9 cellular contexts compared by ENCODE assay signal in the genomic region with DNA sequence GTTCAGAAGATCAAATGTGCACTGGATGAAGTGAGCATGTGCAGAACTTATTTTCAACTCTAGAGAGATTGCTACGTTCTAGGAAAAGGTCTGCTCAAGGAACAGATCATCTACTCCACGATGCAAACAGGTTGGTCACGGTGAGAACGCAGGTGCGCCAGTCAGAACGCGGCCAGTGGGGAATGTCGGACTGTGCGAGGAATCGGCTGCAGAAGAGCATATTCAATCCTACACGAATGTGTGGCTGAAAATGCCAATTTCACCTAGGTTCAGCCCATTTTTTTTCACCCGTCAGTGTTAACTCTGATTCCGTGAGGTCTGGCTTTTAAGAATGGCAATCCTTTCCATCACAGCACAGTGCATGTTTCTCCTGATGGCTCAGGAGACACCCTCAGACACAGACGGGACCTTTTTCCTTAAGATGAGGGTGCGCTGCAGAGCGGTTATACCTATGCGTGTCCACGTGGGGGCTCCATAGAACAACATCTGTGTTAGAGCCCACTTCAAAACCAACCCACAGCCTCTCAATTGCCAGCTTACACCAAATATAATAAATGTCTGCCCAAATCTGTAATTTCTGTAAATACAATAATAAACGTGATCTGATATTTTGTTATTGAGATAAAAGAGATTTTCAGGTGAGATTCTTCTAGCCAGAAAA.
A peak's percentile ranks its signal among the peaks of the same experiment; 100 is the strongest.
DNase-seq lines count a peak whose midpoint lies in the region; ATAC-seq and TF ChIP-seq lines count a peak whose summit lies in the region.
"Had no signal": no experiment of that assay in that cellular context is flagged by ENCODE, and none has a peak within 500 bp of the region (broad histone marks: within the 10 kb centered on the region; RNA-seq: fewer than 3 reads in every experiment).

No MANE protein-coding gene starts in this region.

- peak; percentile 33 for DNase-seq in NK-92 treated with Interleukin-12 subunit alpha and Interleukin-12 subunit beta, amount 100 ng/mL, for 24 hours (lab: John Stamatoyannopoulos, UW)
- DNase-seq in NK-92 (lab: John Stamatoyannopoulos, UW; ENCODE audit: unreplicated experiment), result no peak
- DNase-seq in MV-4-11 (lab: John Stamatoyannopoulos, UW), result peak; percentile 57
- peak; percentile 65 for DNase-seq in SK-N-SH
- no peak for DNase-seq in chondrocyte (ENCODE audit: low spot score)
- DNase-seq in left lobe of liver (ENCODE audit: low spot score), result peak; percentile 55
- peak; percentile 14 for DNase-seq in stimulated activated naive B cell treated with anti-CD40 and anti-IgM and Interleukin-4, amounts not matched to agents 10 μg/mL and 1 μg/mL and 100 μg/mL, for 72 hours

- 7% methylated on average over 19 of the region's 19 CpGs for WGBS in SK-N-SH (ENCODE audit: low lambda C conversion rate)

- peak; percentile 97 for ATAC-seq in left lobe of liver
- peak; percentile 70 to 72 for ATAC-seq in stimulated activated naive B cell treated with anti-CD40 and anti-IgM and Interleukin-4, amounts not matched to agents 10 μg/mL and 1 μg/mL and 100 μg/mL, for 72 hours (replicated peaks)

- no peaks in the 10 kb centered on the region for H3K9me3 ChIP-seq in HEK293 (ENCODE audit: control insufficient read depth, insufficient read depth, low read depth, low read length)
- H3K9me3 ChIP-seq in SK-N-SH, result no peaks in the 10 kb centered on the region

- H3K4me1 Mint-ChIP-seq in chondrocyte (ENCODE audit: low read depth), result peaks cover 3% of the 10 kb centered on the region
- no peaks in the 10 kb centered on the region for H3K4me1 Mint-ChIP-seq in stimulated activated naive B cell treated with anti-CD40 and anti-IgM and Interleukin-4, amounts not matched to agents 10 μg/mL and 1 μg/mL and 100 μg/mL, for 72 hours

- H3K9me2 ChIP-seq in SK-N-SH, result no peaks in the 10 kb centered on the region

- peaks cover 39% of the 10 kb centered on the region for H3K27me3 Mint-ChIP-seq in chondrocyte (ENCODE audit: low read depth)
- peaks cover 38 to 55% of the 10 kb centered on the region in 2 donors for H3K27me3 Mint-ChIP-seq in stimulated activated naive B cell treated with anti-CD40 and anti-IgM and Interleukin-4, amounts not matched to agents 10 μg/mL and 1 μg/mL and 100 μg/mL, for 72 hours
- H3K27me3 Mint-ChIP-seq: CD4-positive, CD25-positive, alpha-beta regulatory T cell had no signal

- H3K79me2 ChIP-seq in SK-N-SH (ENCODE audit: insufficient read depth), result no peaks in the 10 kb centered on the region

- H3K27me3 ChIP-seq in SK-N-SH (ENCODE audit: insufficient read depth), result peaks cover 34% of the 10 kb centered on the region

- TF ChIP-seq RAD21 in SK-N-SH (IDR thresholded peaks at IDR 0.05; ENCODE audit: low read length), result peak; percentile 61

- no peak overlapping the region for H3K27ac Mint-ChIP-seq in chondrocyte (ENCODE audit: unreplicated experiment)
- no peak overlapping the region for H3K27ac Mint-ChIP-seq in stimulated activated naive B cell treated with anti-CD40 and anti-IgM and Interleukin-4, amounts not matched to agents 10 μg/mL and 1 μg/mL and 100 μg/mL, for 72 hours
- H3K27ac Mint-ChIP-seq: CD4-positive, CD25-positive, alpha-beta regulatory T cell had no signal

- H3K4me1 ChIP-seq in HEK293 (ENCODE audit: control insufficient read depth, insufficient read depth, low read length) (no peaks in the 10 kb centered on the region), SK-N-SH (ENCODE audit: control insufficient read depth in 1 of 2, insufficient read depth in 2 of 2, low read depth in 1 of 2, low read length in 1 of 2) (no peaks in the 10 kb centered on the region)

- no peak overlapping the region for H3K4me3 Mint-ChIP-seq in chondrocyte (ENCODE audit: unreplicated experiment)
- H3K4me3 Mint-ChIP-seq in stimulated activated naive B cell treated with anti-CD40 and anti-IgM and Interleukin-4, amounts not matched to agents 10 μg/mL and 1 μg/mL and 100 μg/mL, for 72 hours, result no peak overlapping the region
- H3K4me3 Mint-ChIP-seq: CD4-positive, CD25-positive, alpha-beta regulatory T cell had no signal

- H3K4me3 ChIP-seq in HEK293 (ENCODE audit: low read depth, low read length) (no peak overlapping the region), SK-N-SH (ENCODE audit: low read depth in 2 of 2, low read length in 1 of 2) (peak overlapping the region in 1 of 2 experiments; percentile 28; a peak in 1 of 4 replicates)

- TF ChIP-seq CTCF in HEK293 (tag by site-specific recombination; IDR thresholded peaks at IDR 0.05) (0 out of 2 replicates have a peak, but pooled peaks have one; percentile 26), SK-N-SH (IDR thresholded peaks at IDR 0.05) (peak; percentile 77), chondrocyte (IDR thresholded peaks at IDR 0.05) (peak; percentile 80)

- no peaks in the 10 kb centered on the region for H4K20me1 ChIP-seq in SK-N-SH (ENCODE audit: insufficient read depth)

- H3K27ac ChIP-seq in HEK293 (ENCODE audit: extremely low read depth, low read depth, low read length), result no peak overlapping the region
- H3K27ac ChIP-seq in SK-N-SH (ENCODE audit: low read depth in 2 of 2, low read length in 1 of 2), result no peak overlapping the region

- TF ChIP-seq EP300 in SK-N-SH (IDR thresholded peaks at IDR 0.05; ENCODE audit: borderline replicate concordance in 1 of 2, low read depth in 1 of 2, low read length in 1 of 2), result no peak

- CTCF ChIA-PET in HEK293 (lab: Yijun Ruan, JAX), result interaction anchor here (0.6 to 5.7 kb wide), 15 partner anchors 15 to 1006 kb away, joined by 3 to 45 read pairs (median 4); no protein-coding TSS in a partner anchor
- CTCF ChIA-PET in SK-N-SH (lab: Yijun Ruan, JAX), result interaction anchor here (0.6 to 1.6 kb wide), 8 partner anchors 15 to 687 kb away, joined by 3 to 6 read pairs (median 3); no protein-coding TSS in a partner anchor

- H3K36me3 ChIP-seq in HEK293 (ENCODE audit: control insufficient read depth in 2 of 2, insufficient read depth in 1 of 2, low read length in 2 of 2), result no peaks in the 10 kb centered on the region
- no peaks in the 10 kb centered on the region for H3K36me3 ChIP-seq in SK-N-SH (replicated peaks in 1 of 2; ENCODE audit: control insufficient read depth in 1 of 2, insufficient read depth in 2 of 2, low read length in 1 of 2)

- no peaks in the 10 kb centered on the region for H3F3A ChIP-seq in SK-N-SH (replicated peaks; ENCODE audit: insufficient read depth)

- no peaks in the 10 kb centered on the region for H3K9me3 Mint-ChIP-seq in chondrocyte (ENCODE audit: low read depth)
- no peaks in the 10 kb centered on the region for H3K9me3 Mint-ChIP-seq in stimulated activated naive B cell treated with anti-CD40 and anti-IgM and Interleukin-4, amounts not matched to agents 10 μg/mL and 1 μg/mL and 100 μg/mL, for 72 hours

- H3K9ac ChIP-seq in SK-N-SH, result no peak overlapping the region

- POLR2A ChIA-PET in HEK293 (lab: Yijun Ruan, JAX), result no interaction called here
- POLR2A ChIA-PET in SK-N-SH (lab: Yijun Ruan, JAX), result no interaction called here

- H2AFZ ChIP-seq in SK-N-SH (ENCODE audit: low read depth), result no peak overlapping the region

- no peaks in the 10 kb centered on the region for H3K36me3 Mint-ChIP-seq in chondrocyte (ENCODE audit: low read depth)
- no peaks in the 10 kb centered on the region for H3K36me3 Mint-ChIP-seq in stimulated activated naive B cell treated with anti-CD40 and anti-IgM and Interleukin-4, amounts not matched to agents 10 μg/mL and 1 μg/mL and 100 μg/mL, for 72 hours
- H3K36me3 Mint-ChIP-seq: CD4-positive, CD25-positive, alpha-beta regulatory T cell had no signal

- H3K4me2 ChIP-seq in SK-N-SH, result no peak overlapping the region

TF ChIP-seq in HEK293, 187 proteins besides CTCF, POLR2A, EP300 and RAD21:
- TF ChIP-seq ZNF544 (tag by site-specific recombination; IDR thresholded peaks at IDR 0.05) (no peak), ZNF335 (tag by site-specific recombination; conservative IDR thresholded peaks at IDR 0.05) (no peak), ZNF654 (tag by site-specific recombination; IDR thresholded peaks at IDR 0.05; ENCODE audit: low read depth) (peak; percentile 76), ZNF514 (tag by site-specific recombination; IDR thresholded peaks at IDR 0.05) (no peak)

TF ChIP-seq in SK-N-SH, 30 proteins besides CTCF, POLR2A, EP300 and RAD21:
- TF ChIP-seq SMC3 (IDR thresholded peaks at IDR 0.05; ENCODE audit: low read depth, low read length) (peak; percentile 46), TCF12 (IDR thresholded peaks at IDR 0.05) (no peak)

Comparison
In these comparisons a context has a peak if more than half of its experiments do, and no peak if none do; other contexts are left out.
1. DNase-seq: peak in NK-92 treated with Interleukin-12 subunit alpha and Interleukin-12 subunit beta, amount 100 ng/mL, for 24 hours (single experiment), MV-4-11 (single experiment), SK-N-SH (single experiment), left lobe of liver (single experiment) and stimulated activated naive B cell treated with anti-CD40 and anti-IgM and Interleukin-4, amounts not matched to agents 10 μg/mL and 1 μg/mL and 100 μg/mL, for 72 hours (single experiment); none in NK-92 (single experiment) and chondrocyte (single experiment).
2. CTCF ChIP-seq: peak in every context shown above with its lines; median percentile 80 in chondrocyte; 77 in SK-N-SH; 26 in HEK293.